Comparison of ENCODE assay signal across 2 cellular contexts in genomic region chr19:55473201-55473600, GRCh38.
TF ChIP-seq lines count a peak whose summit lies in the region.

No MANE protein-coding gene starts in this region.

TF ChIP-seq in GM23338, 12 proteins besides CTCF, POLR2A, EP300 and RAD21:
- TF ChIP-seq ETS1 (IDR thresholded peaks at IDR 0.05) (no peak), EZH2 (IDR thresholded peaks at IDR 0.05; ENCODE audit: low read depth, unreplicated experiment) (no peak), POLR2AphosphoS5 (IDR thresholded peaks at IDR 0.05; ENCODE audit: low read depth) (no peak), REST (IDR thresholded peaks at IDR 0.05; ENCODE audit: unreplicated experiment) (no peak), STAT1 (IDR thresholded peaks at IDR 0.05; ENCODE audit: unreplicated experiment) (no peak), CREB1 (CRISPR knock-in tag; IDR thresholded peaks at IDR 0.05; ENCODE audit: low read depth) (no peak), JUNB (IDR thresholded peaks at IDR 0.05; ENCODE audit: unreplicated experiment) (no peak), ZNF331 (CRISPR knock-in tag; IDR thresholded peaks at IDR 0.05; ENCODE audit: low read depth) (no peak), ZNF462 (CRISPR knock-in tag; IDR thresholded peaks at IDR 0.05) (no peak), EZH2phosphoT487 (IDR thresholded peaks at IDR 0.05; ENCODE audit: unreplicated experiment) (no peak), ZNF114 (CRISPR knock-in tag; IDR thresholded peaks at IDR 0.05) (no peak), NANOG (IDR thresholded peaks at IDR 0.05; ENCODE audit: borderline replicate concordance) (no peak)

TF ChIP-seq in IMR-90, 13 proteins besides CTCF, POLR2A, EP300 and RAD21:
- TF ChIP-seq USF2 (IDR thresholded peaks at IDR 0.05; ENCODE audit: low read depth, low read length) = no peak
- no peak for TF ChIP-seq SMC3 (IDR thresholded peaks at IDR 0.05; ENCODE audit: low read depth, low read length)
- no peak for TF ChIP-seq NFE2L2 (IDR thresholded peaks at IDR 0.05; ENCODE audit: low read depth, low read length)
- TF ChIP-seq MAZ (IDR thresholded peaks at IDR 0.05; ENCODE audit: borderline replicate concordance, low read depth, low read length) = no peak
- TF ChIP-seq MAFK (IDR thresholded peaks at IDR 0.05; ENCODE audit: low read depth, low read length) = no peak
- no peak for TF ChIP-seq FOS (IDR thresholded peaks at IDR 0.05; ENCODE audit: low read depth, low read length)
- TF ChIP-seq CEBPB (IDR thresholded peaks at IDR 0.05; ENCODE audit: low read depth, low read length) = no peak
- TF ChIP-seq ELK1 (IDR thresholded peaks at IDR 0.05; ENCODE audit: borderline replicate concordance, low read depth, low read length) = no peak
- TF ChIP-seq BHLHE40 (IDR thresholded peaks at IDR 0.05; ENCODE audit: low read depth, low read length) = no peak
- no peak for TF ChIP-seq MXI1 (IDR thresholded peaks at IDR 0.05; ENCODE audit: borderline replicate concordance, low read depth, low read length)
- no peak for TF ChIP-seq CHD1 (IDR thresholded peaks at IDR 0.05; ENCODE audit: low read depth, low read length)
